34 cellular contexts compared by ENCODE assay signal in the genomic region with DNA sequence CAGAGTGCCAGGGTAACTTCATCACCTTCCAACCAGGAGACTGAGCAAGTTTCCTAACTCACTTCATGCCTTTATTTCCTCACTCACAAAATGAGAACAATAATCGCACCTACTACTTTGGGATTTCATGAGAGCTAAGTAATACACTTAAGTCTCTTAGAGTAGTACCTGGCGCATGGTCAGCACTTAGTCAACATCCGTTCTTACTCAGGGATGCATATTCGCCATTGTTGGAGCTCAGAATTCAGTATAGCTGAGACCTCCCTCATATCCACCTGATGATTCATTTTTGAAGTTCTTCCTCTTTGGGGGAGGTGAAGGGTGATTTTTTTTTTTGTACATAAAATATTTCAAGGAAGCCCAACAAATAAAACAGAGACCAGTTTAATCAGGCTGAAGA.
"Had no signal": no experiment of that assay in that cellular context is flagged by ENCODE, and none has a peak within 500 bp of the region (broad histone marks: within the 10 kb centered on the region; RNA-seq: fewer than 3 reads in every experiment).

No MANE protein-coding gene starts in this region.

- H3K4me2 ChIP-seq: hepatocyte had no signal

- H3K36me3 Mint-ChIP-seq: activated naive CD8-positive, alpha-beta T cell treated with anti-CD3 and anti-CD28 coated beads, Interleukin-2, amount 10 ng/mL, durations not matched to agents 7 days and 5 days; naive thymus-derived CD8-positive, alpha-beta T cell; stimulated activated memory B cell treated with anti-CD40 and anti-IgM and Interleukin-4, amounts not matched to agents 10 μg/mL and 1 μg/mL and 100 μg/mL, for 72 hours; type B pancreatic cell had no signal

- H3K4me3 Mint-ChIP-seq: activated naive CD8-positive, alpha-beta T cell treated with anti-CD3 and anti-CD28 coated beads, Interleukin-2, amount 10 ng/mL, durations not matched to agents 7 days and 5 days; naive thymus-derived CD8-positive, alpha-beta T cell; neural crest cell; stimulated activated memory B cell treated with anti-CD40 and anti-IgM and Interleukin-4, amounts not matched to agents 10 μg/mL and 1 μg/mL and 100 μg/mL, for 72 hours; stimulated activated naive CD8-positive, alpha-beta T cell treated with anti-CD3 and anti-CD28 coated beads, Interleukin-15, amount 100 ng/mL, for 72 hours; T-helper 1 cell treated with Interleukin-12 subunit alpha and Interleukin-12 subunit beta and Interleukin-4 antibody, amounts not matched to agents 30 μg/mL and 1 μg/mL, for 36 hours; type B pancreatic cell had no signal

- H3K4me1 Mint-ChIP-seq: activated naive CD8-positive, alpha-beta T cell treated with anti-CD3 and anti-CD28 coated beads, Interleukin-2, amount 10 ng/mL, durations not matched to agents 7 days and 5 days; naive thymus-derived CD8-positive, alpha-beta T cell; neural crest cell; stimulated activated memory B cell treated with anti-CD40 and anti-IgM and Interleukin-4, amounts not matched to agents 10 μg/mL and 1 μg/mL and 100 μg/mL, for 72 hours; stimulated activated naive CD8-positive, alpha-beta T cell treated with anti-CD3 and anti-CD28 coated beads, Interleukin-15, amount 100 ng/mL, for 72 hours had no signal

- DNase-seq: activated CD4-positive, alpha-beta T cell treated with anti-CD3 and anti-CD28 coated beads for 4 hours; activated CD4-positive, alpha-beta T cell treated with anti-CD3 and anti-CD28 coated beads, Interleukin-2, amount 50 U/mL, for 4 hours; activated effector memory CD4-positive, alpha-beta T cell treated with Interleukin-2 at 50 U/mL for 16 hours; activated naive CD4-positive, alpha-beta T cell treated with Interleukin-2 at 50 U/mL for 16 hours; activated naive CD8-positive, alpha-beta T cell treated with anti-CD3 and anti-CD28 coated beads, Interleukin-2, amount 10 ng/mL, durations not matched to agents 7 days and 5 days; activated T-cell treated with anti-CD3 and anti-CD28 coated beads for 4 hours; brain microvascular endothelial cell; central memory CD4-positive, alpha-beta T cell; esophagus squamous epithelium; gastrocnemius medialis; glutamatergic neuron; kidney; left colon; mesenchymal stem cell; naive thymus-derived CD8-positive, alpha-beta T cell; nucleus accumbens; pancreas; retina; sigmoid colon; small intestine; stimulated activated CD4-positive, alpha-beta T cell treated with anti-CD3 and anti-CD28 coated beads, Interleukin-1b, Interleukin-23, amount 100 ng/mL, for 48 hours; stimulated activated CD4-positive, alpha-beta T cell treated with anti-CD3 and anti-CD28 coated beads, Interleukin-4, amount 100 ng/mL, for 4 hours; stimulated activated CD8-positive, alpha-beta memory T cell treated with anti-CD3 and anti-CD28 coated beads, Interleukin-4, amount 100 ng/mL, for 48 hours; stimulated activated naive CD8-positive, alpha-beta T cell treated with anti-CD3 and anti-CD28 coated beads, Interleukin-15, amount 100 ng/mL, for 72 hours; substantia nigra; T-helper 9 cell had no signal

- ATAC-seq: gastrocnemius medialis; left colon; naive thymus-derived CD8-positive, alpha-beta T cell; stimulated activated memory B cell treated with anti-CD40 and anti-IgM and Interleukin-4, amounts not matched to agents 10 μg/mL and 1 μg/mL and 100 μg/mL, for 72 hours; stimulated activated naive CD8-positive, alpha-beta T cell treated with anti-CD3 and anti-CD28 coated beads, Interleukin-15, amount 100 ng/mL, for 72 hours had no signal

- H3K4me3 ChIP-seq: ascending aorta, esophagus squamous epithelium, gastrocnemius medialis, hepatocyte, pancreas, prostate gland, sigmoid colon had no signal

- H3K27ac ChIP-seq: ascending aorta, brain microvascular endothelial cell, esophagus squamous epithelium, gastrocnemius medialis, hepatocyte, pancreas, prostate gland, sigmoid colon, VCaP had no signal

- H3K27ac Mint-ChIP-seq: activated naive CD8-positive, alpha-beta T cell treated with anti-CD3 and anti-CD28 coated beads, Interleukin-2, amount 10 ng/mL, durations not matched to agents 7 days and 5 days; naive thymus-derived CD8-positive, alpha-beta T cell; stimulated activated memory B cell treated with anti-CD40 and anti-IgM and Interleukin-4, amounts not matched to agents 10 μg/mL and 1 μg/mL and 100 μg/mL, for 72 hours; stimulated activated naive CD8-positive, alpha-beta T cell treated with anti-CD3 and anti-CD28 coated beads, Interleukin-15, amount 100 ng/mL, for 72 hours; T-helper 1 cell treated with Interleukin-12 subunit alpha and Interleukin-12 subunit beta and Interleukin-4 antibody, amounts not matched to agents 30 μg/mL and 1 μg/mL, for 36 hours; type B pancreatic cell had no signal

- H3K9me3 ChIP-seq: ascending aorta, esophagus squamous epithelium, gastrocnemius medialis, pancreas, prostate gland, sigmoid colon had no signal

- H3K27me3 ChIP-seq: ascending aorta, brain microvascular endothelial cell, gastrocnemius medialis, hepatocyte, pancreas, sigmoid colon had no signal

- H2AFZ ChIP-seq: hepatocyte had no signal

- H3K9me3 Mint-ChIP-seq: activated naive CD8-positive, alpha-beta T cell treated with anti-CD3 and anti-CD28 coated beads, Interleukin-2, amount 10 ng/mL, durations not matched to agents 7 days and 5 days; naive thymus-derived CD8-positive, alpha-beta T cell; neural crest cell; stimulated activated memory B cell treated with anti-CD40 and anti-IgM and Interleukin-4, amounts not matched to agents 10 μg/mL and 1 μg/mL and 100 μg/mL, for 72 hours; stimulated activated naive CD8-positive, alpha-beta T cell treated with anti-CD3 and anti-CD28 coated beads, Interleukin-15, amount 100 ng/mL, for 72 hours; T-helper 1 cell treated with Interleukin-12 subunit alpha and Interleukin-12 subunit beta and Interleukin-4 antibody, amounts not matched to agents 30 μg/mL and 1 μg/mL, for 36 hours; type B pancreatic cell had no signal

- H3K4me1 ChIP-seq: ascending aorta, esophagus squamous epithelium, gastrocnemius medialis, prostate gland, sigmoid colon had no signal

- H3K27me3 Mint-ChIP-seq: activated naive CD8-positive, alpha-beta T cell treated with anti-CD3 and anti-CD28 coated beads, Interleukin-2, amount 10 ng/mL, durations not matched to agents 7 days and 5 days; stimulated activated memory B cell treated with anti-CD40 and anti-IgM and Interleukin-4, amounts not matched to agents 10 μg/mL and 1 μg/mL and 100 μg/mL, for 72 hours had no signal

- H3K36me3 ChIP-seq: ascending aorta, brain microvascular endothelial cell, esophagus squamous epithelium, pancreas, prostate gland, sigmoid colon had no signal

- H3K79me2 ChIP-seq: hepatocyte had no signal
